ENCODE assay signal across 8 cellular contexts in genomic region chr19:58407658-58408151, GRCh38. TPM values are rescaled to one million over a fixed set of nuclear protein-coding genes. Genes with fewer than 3 reads are reported as not detected.
DNase-seq lines count a peak whose midpoint lies in the region; ATAC-seq, FAIRE-seq and TF ChIP-seq lines count a peak whose summit lies in the region.

No MANE protein-coding gene starts in this region.

- no peak for TF ChIP-seq EP300 in stomach (IDR thresholded peaks at IDR 0.05)

- no peak for TF ChIP-seq POLR2A in stomach (IDR thresholded peaks at IDR 0.05)

- TF ChIP-seq CTCF in Caco-2 (IDR thresholded peaks at IDR 0.05; ENCODE audit: insufficient read depth in 1 of 2, low read depth in 1 of 2, low read length in 1 of 2, severe bottlenecking in 1 of 2, unreplicated experiment in 1 of 2) (no peak), keratinocyte (optimal IDR thresholded peaks at IDR 0.05 in 1 of 3, IDR thresholded peaks at IDR 0.05 in 1 of 3, conservative IDR thresholded peaks at IDR 0.05 in 1 of 3; ENCODE audit: extremely low read depth in 1 of 3, insufficient read depth in 2 of 3, low read length in 3 of 3) (no peak), stomach (IDR thresholded peaks at IDR 0.05) (no peak)

- ATAC-seq in HG03469 (IDR thresholded peaks at IDR 0.05; ENCODE audit: unreplicated experiment): peak; percentile 3
- no peak for ATAC-seq in HG03196 (IDR thresholded peaks at IDR 0.05; ENCODE audit: unreplicated experiment)

- H3K4me1 ChIP-seq in Caco-2 (peaks cover 16% of the 10 kb centered on the region), keratinocyte (ENCODE audit: control insufficient read depth, extremely low read depth, insufficient read depth, low read length) (peaks cover 21% of the 10 kb centered on the region), stomach (peaks cover 8 to 31% (median 29%) of the 10 kb centered on the region in 4 donors)

- no peaks in the 10 kb centered on the region for H3K9me3 ChIP-seq in Caco-2
- H3K9me3 ChIP-seq in keratinocyte (ENCODE audit: control insufficient read depth, low read depth, low read length): no peaks in the 10 kb centered on the region
- H3K9me3 ChIP-seq in stomach: no peaks in the 10 kb centered on the region

- H3K4me3 Mint-ChIP-seq in Caco-2 (ENCODE audit: unreplicated experiment): peak overlapping the region; percentile 95

- H3K79me2 ChIP-seq in keratinocyte (ENCODE audit: control insufficient read depth, insufficient read depth, low read length): peaks cover 36% of the 10 kb centered on the region

- no peaks in the 10 kb centered on the region for H4K20me1 ChIP-seq in keratinocyte (ENCODE audit: control insufficient read depth, extremely low read depth, insufficient read depth, low read length)

- BruUV-seq in Caco-2 (replicated peaks; lab: Mats Ljungman, UMichigan): TSS peak; percentile 91

- intact Hi-C loops in Caco-2 (cut with micrococcal nuclease; ENCODE audit: unreplicated experiment): loop anchor here (1.0 kb wide), 2 partner anchors 44 to 59 kb away; partner anchors contain the start of gene ZNF324B
- intact Hi-C loops in stomach (cut with DNase I; ENCODE audit: low total_unique reads): no loop called here

- peak overlapping the region; percentile 91 for H3K9ac ChIP-seq in keratinocyte (ENCODE audit: control insufficient read depth, extremely low read depth, insufficient read depth, low read length)

- POLR2A ChIA-PET in Caco-2 (lab: Charles Lee): interaction anchor here (1.0 kb wide), 5 partner anchors 11 to 136 kb away, joined by 3 to 6 read pairs (median 5); partner anchors contain the start of genes TRIM28, ZBTB45 and ZNF446

- H3K4me2 ChIP-seq in keratinocyte (ENCODE audit: control insufficient read depth, extremely low read depth, insufficient read depth, low read depth, low read length): peak overlapping the region; percentile 99

- H3K4me3 ChIP-seq in Caco-2 (ENCODE audit: low read depth, low read length) (peak overlapping the region; percentile 73), keratinocyte (ENCODE audit: control insufficient read depth in 2 of 3, extremely low read depth in 1 of 3, insufficient read depth in 2 of 3, low read depth in 1 of 3, low read length in 3 of 3) (peak overlapping the region; percentile 91 to 93 (median 93)), stomach (peak overlapping the region; percentile 70 to 83 (median 78))

- H3K27me3 Mint-ChIP-seq in Caco-2 (ENCODE audit: insufficient read depth, unreplicated experiment): no peaks in the 10 kb centered on the region

- H3K9me3 Mint-ChIP-seq in Caco-2 (ENCODE audit: unreplicated experiment): no peaks in the 10 kb centered on the region

- H3K4me1 Mint-ChIP-seq in Caco-2 (ENCODE audit: low read depth, unreplicated experiment): peaks cover 22% of the 10 kb centered on the region

- 11 to 20% (median 12%) methylated on average over 17 to 22 of the region's 22 CpGs for WGBS in stomach, 5 donors

- H3K36me3 Mint-ChIP-seq in Caco-2 (ENCODE audit: insufficient read depth, unreplicated experiment): peaks cover 17% of the 10 kb centered on the region

- CTCF ChIA-PET in Caco-2 (lab: Charles Lee): interaction anchor here (1.0 kb wide), 1 partner anchor 45 kb away, joined by 4 read pairs; the partner anchor contains the start of gene ZNF497

- H3K27me3 ChIP-seq in Caco-2 (replicated peaks; ENCODE audit: control insufficient read depth, insufficient read depth, low read length) (no peaks in the 10 kb centered on the region), keratinocyte (ENCODE audit: control insufficient read depth, extremely low read depth, insufficient read depth, low read length) (no peaks in the 10 kb centered on the region), stomach (no peaks in the 10 kb centered on the region)

- peak overlapping the region; percentile 87 for H3K27ac Mint-ChIP-seq in Caco-2 (ENCODE audit: unreplicated experiment)

- no peak for FAIRE-seq in keratinocyte (lab: Jason Lieb, UNC)

- H3K9me1 ChIP-seq in keratinocyte (ENCODE audit: control insufficient read depth, extremely low read depth, insufficient read depth, low read length): peaks cover 4% of the 10 kb centered on the region

- peak overlapping the region; percentile 91 for H3K27ac ChIP-seq in angular gyrus (ENCODE audit: low read depth, low read length)
- peak overlapping the region; percentile 87 for H3K27ac ChIP-seq in keratinocyte (ENCODE audit: control insufficient read depth, insufficient read depth, low read length)
- H3K27ac ChIP-seq in stomach: peak overlapping the region; percentile 87 to 92 (median 91)

- H2AFZ ChIP-seq in keratinocyte (ENCODE audit: control insufficient read depth, low read length): peak overlapping the region; percentile 85

- dilution Hi-C loops in keratinocyte (cut with MboI; ENCODE audit: extremely low pct_ligation_motif_present, low sequenced_read_pairs): no loop called here

- H3K36me3 ChIP-seq in Caco-2 (ENCODE audit: control insufficient read depth, insufficient read depth, low read length) (no peaks in the 10 kb centered on the region; the same call in 1 of the 2 replicates), keratinocyte (ENCODE audit: control insufficient read depth in 2 of 2, extremely low read depth in 1 of 2, insufficient read depth in 2 of 2, low read length in 2 of 2) (peaks cover 0 to 2% of the 10 kb centered on the region in 2 experiments), stomach (peaks cover 0 to 4% (median 0%) of the 10 kb centered on the region in 4 donors)

- DNase-seq in Caco-2 (peak in 1 of 2 experiments; percentile 20), keratinocyte (ENCODE audit: low read depth, low spot score) (no peak), stomach (no peak), anterior cingulate cortex (lab: John Stamatoyannopoulos, UW) (no peak), amniotic stem cell (lab: John Stamatoyannopoulos, UW) (no peak)

RNA-seq across cellular contexts. Expression of gene ZNF584, which starts 0.7 kb away (rescaled TPM):
- total RNA-seq in Caco-2 (2022) (4.9 and 5.7 TPM in 2 replicates), stomach (100 to 1,000 TPM in 1 of 5 donors, 10 to 100 TPM in 2, 1 to 10 TPM in 1, not detected in 1; 5.4 to 114 (median 17.2) TPM)
- polyA plus RNA-seq in keratinocyte (12.2 to 15.5 TPM (median 12.9 TPM) in 3 replicates), stomach (10 to 100 TPM in 1 of 3 donors, 1 to 10 TPM in 2; 5.6 to 10.8 (median 6.8) TPM)
- 8.2 TPM for polyA plus RNA-seq in keratinocyte (2011; ENCODE audit: low read depth)
- 11.7 and 12.9 TPM in 2 replicates for polyA plus RNA-seq in keratinocyte (2011; cell fraction: cytosol; rRNA removed)
- polyA plus RNA-seq in keratinocyte (2011; cell fraction: nucleus; rRNA removed): 14.9 and 18.8 TPM in 2 replicates
- 9.0 and 11.5 TPM in 2 replicates for polyA plus RNA-seq in keratinocyte (2012; ENCODE audit: low replicate concordance)
- polyA minus RNA-seq in keratinocyte: 13.8 to 17.3 TPM (median 15.1 TPM) in 3 replicates
- 15.0 TPM for polyA minus RNA-seq in keratinocyte (2011; cell fraction: cytosol; rRNA and poly(A)+ RNA removed)
- 11.8 and 15.0 TPM in 2 replicates for polyA minus RNA-seq in keratinocyte (2011; cell fraction: nucleus; rRNA and poly(A)+ RNA removed)

RNA-seq across cellular contexts. Expression of gene RNF225, which starts 12.2 kb away (rescaled TPM):
- total RNA-seq in Caco-2 (2022) (0.73 and 1.3 TPM in 2 replicates), stomach (not detected)
- polyA plus RNA-seq in keratinocyte (0.06 TPM in 1 of 3 replicates, not detected in the others), stomach (under 1 TPM in 1 of 3 donors, not detected in 2; 0.13 TPM)
- 0.27 TPM for polyA plus RNA-seq in keratinocyte (2011; ENCODE audit: low read depth)
- polyA plus RNA-seq in keratinocyte (2011; cell fraction: cytosol; rRNA removed): 0.16 TPM in 1 of 2 replicates, not detected in the other
- 0.20 TPM in 1 of 2 replicates, not detected in the other for polyA plus RNA-seq in keratinocyte (2011; cell fraction: nucleus; rRNA removed)
- 1.6 TPM in 1 of 2 replicates, not detected in the other for polyA plus RNA-seq in keratinocyte (2012; ENCODE audit: low replicate concordance)
- 0.46 TPM in 1 of 3 replicates, not detected in the others for polyA minus RNA-seq in keratinocyte
- 2.9 TPM for polyA minus RNA-seq in keratinocyte (2011; cell fraction: cytosol; rRNA and poly(A)+ RNA removed)
- polyA minus RNA-seq in keratinocyte (2011; cell fraction: nucleus; rRNA and poly(A)+ RNA removed): 0.62 and 0.84 TPM in 2 replicates

RNA-seq across cellular contexts. Expression of gene RPS5, which starts 20.6 kb away (rescaled TPM):
- total RNA-seq in Caco-2 (2022) (1,436 and 1,611 TPM in 2 replicates), stomach (1,000 to 10,000 TPM in 3 of 5 donors, 100 to 1,000 TPM in 2; 801 to 1,605 (median 1,501) TPM)
- polyA plus RNA-seq in keratinocyte (1,865 to 3,107 TPM (median 2,056 TPM) in 3 replicates), stomach (1,000 to 10,000 TPM; 1,495 to 2,322 (median 1,503) TPM)
- polyA plus RNA-seq in keratinocyte (2011; ENCODE audit: low read depth): 1,229 TPM
- 1,839 and 2,734 TPM in 2 replicates for polyA plus RNA-seq in keratinocyte (2011; cell fraction: cytosol; rRNA removed)
- polyA plus RNA-seq in keratinocyte (2011; cell fraction: nucleus; rRNA removed): 593 and 706 TPM in 2 replicates
- polyA plus RNA-seq in keratinocyte (2012; ENCODE audit: low replicate concordance): 1,608 and 1,832 TPM in 2 replicates
- 1,723 to 3,071 TPM (median 2,205 TPM) in 3 replicates for polyA minus RNA-seq in keratinocyte
- polyA minus RNA-seq in keratinocyte (2011; cell fraction: cytosol; rRNA and poly(A)+ RNA removed): 1,152 TPM
- 275 and 289 TPM in 2 replicates for polyA minus RNA-seq in keratinocyte (2011; cell fraction: nucleus; rRNA and poly(A)+ RNA removed)

RNA-seq across cellular contexts. Expression of gene ZNF837, which starts 26.9 kb away (rescaled TPM):
- total RNA-seq in Caco-2 (2022) (2.2 and 2.3 TPM in 2 replicates), stomach (1 to 10 TPM in 4 of 5 donors, not detected in 1; 1.8 to 8.5 (median 2.3) TPM)
- polyA plus RNA-seq in keratinocyte (0.29 to 1.0 TPM (median 0.39 TPM) in 3 replicates), stomach (1 to 10 TPM; 2.3 to 3.0 (median 2.4) TPM)
- polyA plus RNA-seq in keratinocyte (2011; ENCODE audit: low read depth): 0.17 TPM
- 0.33 and 1.3 TPM in 2 replicates for polyA plus RNA-seq in keratinocyte (2011; cell fraction: cytosol; rRNA removed)
- polyA plus RNA-seq in keratinocyte (2011; cell fraction: nucleus; rRNA removed): 0.43 and 1.1 TPM in 2 replicates
- polyA plus RNA-seq in keratinocyte (2012; ENCODE audit: low replicate concordance): 0.73 and 0.99 TPM in 2 replicates
- polyA minus RNA-seq in keratinocyte: 0.16 TPM in 2 of 3 replicates, not detected in the other
- polyA minus RNA-seq in keratinocyte (2011; cell fraction: cytosol; rRNA and poly(A)+ RNA removed): 2.3 TPM
- 0.62 and 0.74 TPM in 2 replicates for polyA minus RNA-seq in keratinocyte (2011; cell fraction: nucleus; rRNA and poly(A)+ RNA removed)

RNA-seq across cellular contexts. Expression of gene ZNF132, which starts 32.2 kb away (rescaled TPM):
- not detected in 2 replicates for total RNA-seq in Caco-2 (2022)
- 1.5 to 2.1 TPM (median 1.6 TPM) in 3 replicates for polyA plus RNA-seq in keratinocyte
- polyA plus RNA-seq in keratinocyte (2011; ENCODE audit: low read depth): 0.25 TPM
- 0.48 and 0.95 TPM in 2 replicates for polyA plus RNA-seq in keratinocyte (2011; cell fraction: cytosol; rRNA removed)
- 2.1 and 2.2 TPM in 2 replicates for polyA plus RNA-seq in keratinocyte (2011; cell fraction: nucleus; rRNA removed)
- polyA plus RNA-seq in keratinocyte (2012; ENCODE audit: low replicate concordance): 1.6 and 2.6 TPM in 2 replicates
- 1.9 to 5.9 TPM (median 4.0 TPM) in 3 replicates for polyA minus RNA-seq in keratinocyte
- polyA minus RNA-seq in keratinocyte (2011; cell fraction: cytosol; rRNA and poly(A)+ RNA removed): 3.5 TPM
- 3.0 and 5.0 TPM in 2 replicates for polyA minus RNA-seq in keratinocyte (2011; cell fraction: nucleus; rRNA and poly(A)+ RNA removed)
- total RNA-seq in stomach: 1 to 10 TPM; 3.0 to 8.9 (median 6.4) TPM
- 1 to 10 TPM in 2 of 3 donors, under 1 TPM in 1; 0.68 to 1.2 (median 1.1) TPM for polyA plus RNA-seq in stomach
